Comparison of ENCODE assay signal across 1 cellular context in genomic region chr2:28587526-28588230, GRCh38.
TF ChIP-seq lines count a peak whose summit lies in the region.

No MANE protein-coding gene starts in this region.

TF ChIP-seq in GM23338, 12 proteins besides CTCF, POLR2A, EP300 and RAD21 (continued from another document):
- no peak for TF ChIP-seq ETS1 (IDR thresholded peaks at IDR 0.05)
- TF ChIP-seq CREB1 (CRISPR knock-in tag; IDR thresholded peaks at IDR 0.05; ENCODE audit: low read depth), result no peak
- no peak for TF ChIP-seq ZNF462 (CRISPR knock-in tag; IDR thresholded peaks at IDR 0.05)
